8 cellular contexts compared by ENCODE assay signal in the genomic region with DNA sequence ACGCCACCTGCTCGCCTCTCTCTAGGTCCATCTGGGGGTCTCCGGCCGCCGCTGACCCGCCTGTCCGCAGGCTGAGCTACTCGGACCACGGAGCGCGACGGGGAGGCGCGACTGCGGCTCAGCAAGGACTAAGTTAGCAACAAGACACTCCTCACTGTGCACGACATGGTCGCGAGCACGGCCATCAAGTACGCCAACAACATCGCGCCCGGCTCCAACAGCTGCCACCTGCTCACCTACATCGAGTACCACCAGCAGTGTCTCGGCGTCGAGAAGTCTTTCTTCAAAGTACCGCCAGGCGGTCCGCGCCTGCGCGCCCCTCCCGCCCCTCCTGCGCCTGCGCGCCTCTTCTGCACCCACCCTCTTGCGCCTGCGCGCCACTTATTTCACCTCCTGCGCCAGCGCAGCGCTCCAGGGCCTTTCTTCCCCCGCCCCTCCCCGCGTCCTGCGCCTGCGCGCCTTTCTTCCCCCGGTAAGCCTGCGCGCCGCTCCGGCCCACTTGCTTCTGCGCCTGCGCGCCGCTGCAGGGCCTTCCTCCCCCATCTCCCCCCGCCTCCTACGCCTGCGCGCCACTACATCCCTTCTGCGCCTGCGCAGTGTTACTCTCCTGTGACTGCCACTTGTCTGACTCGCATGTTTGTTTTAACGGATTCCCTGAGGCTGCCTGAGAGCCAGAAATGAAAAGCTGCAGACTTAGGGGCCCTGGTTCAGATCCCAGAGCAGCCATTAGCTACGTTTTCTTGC.
DNase-seq lines count a peak whose midpoint lies in the region; ATAC-seq, FAIRE-seq and TF ChIP-seq lines count a peak whose summit lies in the region.

No MANE protein-coding gene starts in this region.

- peak overlapping the region; percentile 22 for H2AFZ ChIP-seq in HepG2 (ENCODE audit: low read length)

- intact Hi-C loops in CD14-positive monocyte (cut with micrococcal nuclease) (no loop called here), HepG2 (cut with micrococcal nuclease; ENCODE audit: unreplicated experiment) (no loop called here)

- peak overlapping the region; percentile 80 to 93 (median 88) for H3K27ac Mint-ChIP-seq in CD14-positive monocyte

- peaks cover 8 to 10% of the 10 kb centered on the region in 2 donors for H3K36me3 Mint-ChIP-seq in CD14-positive monocyte

- in situ Hi-C loops in HepG2 (cut with HindIII; ENCODE audit: extremely low pct_ligation_motif_present, low pct_unique_long_range_greater_than_20kb) = no loop called here

- no peaks in the 10 kb centered on the region for H3K27me3 ChIP-seq in HepG2 (ENCODE audit: control insufficient read depth in 1 of 2, insufficient read depth in 2 of 2, low read length in 2 of 2)

- FAIRE-seq in HepG2 (lab: Jason Lieb, UNC) = peak; percentile 80

- peak; percentile 29; the same call in 1 of the 2 replicates for TF ChIP-seq RAD21 in HepG2 (CRISPR knock-in tag; IDR thresholded peaks at IDR 0.05)

- peak overlapping the region; percentile 62 for H3K27ac ChIP-seq in HepG2 (ENCODE audit: extremely low read length, insufficient read depth, low read length)

- TF ChIP-seq EP300 in HepG2 (IDR thresholded peaks at IDR 0.05; ENCODE audit: low read depth in 2 of 2, low read length in 2 of 2) (no peak), HepG2 (CRISPR knock-in tag; IDR thresholded peaks at IDR 0.05; ENCODE audit: borderline replicate concordance) (peak; percentile 17; the same call in 1 of the 2 replicates)

- peak overlapping the region; percentile 89 for H3K4me2 ChIP-seq in HepG2 (ENCODE audit: low read depth, low read length)

- CTCF ChIA-PET in HepG2 (lab: Yijun Ruan, JAX; ENCODE audit: low intra/inter-chr PET ratio, low total read pairs) = no interaction called here

- no peaks in the 10 kb centered on the region for H4K20me1 ChIP-seq in HepG2 (ENCODE audit: insufficient read depth, low read length)

- H3K9me3 ChIP-seq in HepG2 (ENCODE audit: low read length) = no peaks in the 10 kb centered on the region

- H3K9ac ChIP-seq in HepG2 (ENCODE audit: insufficient read depth, low read depth, low read length) = peak overlapping the region; percentile 92

- H3K4me3 Mint-ChIP-seq in CD14-positive monocyte = peak overlapping the region; percentile 90 to 91

- DNase-seq in CD14-positive monocyte (ENCODE audit: low spot score) = peak; percentile 99
- DNase-seq in NCI-H748 (lab: John Stamatoyannopoulos, UW; ENCODE audit: unreplicated experiment) = peak; percentile 95
- DNase-seq in activated CD4-positive, alpha-beta T cell treated with anti-CD3 and anti-CD28 coated beads, Interleukin-2, amount 50 U/mL, for 4 hours = peak; percentile 99
- DNase-seq in dermis microvascular lymphatic vessel endothelial cell (ENCODE audit: low read depth in 2 of 2) = peak; percentile 96 to 98
- peak; percentile 99 for DNase-seq in HepG2 (ENCODE audit: low spot score)
- peak; percentile 98 to 99 for DNase-seq in stimulated activated CD4-positive, alpha-beta T cell treated with anti-CD3 and anti-CD28 coated beads, Interleukin-2, amount 100 ng/mL, for 48 hours

- ATAC-seq in GM19351 (IDR thresholded peaks at IDR 0.05; ENCODE audit: unreplicated experiment) (peak; percentile 80), HG03521 (IDR thresholded peaks at IDR 0.05; ENCODE audit: unreplicated experiment) (peak; percentile 79), HepG2 (peak; percentile 85)

- 3% methylated on average over 48 of the region's 67 CpGs for WGBS in HepG2 (ENCODE audit: low lambda C conversion rate)

- POLR2A ChIA-PET in HepG2 (lab: Yijun Ruan, JAX) = interaction anchor here (0.7 to 1.5 kb wide), 4 partner anchors 14 to 180 kb away, joined by 3 to 7 read pairs (median 4); a partner anchor contains a TSS

- H3K9me3 Mint-ChIP-seq in CD14-positive monocyte = peaks cover 0 to 20% (median 7%) of the 10 kb centered on the region in 7 donors

- TF ChIP-seq CTCF in CD14-positive monocyte (IDR thresholded peaks at IDR 0.05) (peak; percentile 37), HepG2 (CRISPR knock-in tag; IDR thresholded peaks at IDR 0.05) (peak; percentile 24; the same call in 1 of the 2 replicates)

- no TSS peak for BruUV-seq in HepG2 (replicated peaks; lab: Mats Ljungman, UMichigan)

- H3K36me3 ChIP-seq in HepG2 (replicated peaks in 1 of 2; ENCODE audit: control insufficient read depth in 1 of 2, insufficient read depth in 2 of 2, low read length in 2 of 2) = no peaks in the 10 kb centered on the region

- H3K4me3 ChIP-seq in HepG2 (replicated peaks in 1 of 3; ENCODE audit: insufficient read depth in 1 of 3, low read depth in 2 of 3, low read length in 3 of 3) = peak overlapping the region; percentile 82 to 98 (median 86)

- peaks cover 12% of the 10 kb centered on the region for H3K79me2 ChIP-seq in HepG2 (ENCODE audit: insufficient read depth, low read length)

- H3K4me1 Mint-ChIP-seq in CD14-positive monocyte = peaks cover 13% of the 10 kb centered on the region

- peaks cover 0 to 4% (median 0%) of the 10 kb centered on the region in 3 donors for H3K27me3 Mint-ChIP-seq in CD14-positive monocyte (ENCODE audit: low read depth in 3 of 3)

- TF ChIP-seq POLR2A in HepG2 (IDR thresholded peaks at IDR 0.05; ENCODE audit: insufficient read depth in 1 of 2, low read depth in 2 of 2, low read length in 2 of 2) = peak; percentile 65 to 92

- H3K4me1 ChIP-seq in HepG2 (ENCODE audit: insufficient read depth, low read length) = peaks cover 43% of the 10 kb centered on the region

TF ChIP-seq in HepG2, 621 proteins besides CTCF, POLR2A, EP300 and RAD21 (continues in another document):
- TF ChIP-seq U2AF1 (optimal IDR thresholded peaks at IDR 0.05; ENCODE audit: low read depth, low read length) = no peak
- TF ChIP-seq, protein P1, sequence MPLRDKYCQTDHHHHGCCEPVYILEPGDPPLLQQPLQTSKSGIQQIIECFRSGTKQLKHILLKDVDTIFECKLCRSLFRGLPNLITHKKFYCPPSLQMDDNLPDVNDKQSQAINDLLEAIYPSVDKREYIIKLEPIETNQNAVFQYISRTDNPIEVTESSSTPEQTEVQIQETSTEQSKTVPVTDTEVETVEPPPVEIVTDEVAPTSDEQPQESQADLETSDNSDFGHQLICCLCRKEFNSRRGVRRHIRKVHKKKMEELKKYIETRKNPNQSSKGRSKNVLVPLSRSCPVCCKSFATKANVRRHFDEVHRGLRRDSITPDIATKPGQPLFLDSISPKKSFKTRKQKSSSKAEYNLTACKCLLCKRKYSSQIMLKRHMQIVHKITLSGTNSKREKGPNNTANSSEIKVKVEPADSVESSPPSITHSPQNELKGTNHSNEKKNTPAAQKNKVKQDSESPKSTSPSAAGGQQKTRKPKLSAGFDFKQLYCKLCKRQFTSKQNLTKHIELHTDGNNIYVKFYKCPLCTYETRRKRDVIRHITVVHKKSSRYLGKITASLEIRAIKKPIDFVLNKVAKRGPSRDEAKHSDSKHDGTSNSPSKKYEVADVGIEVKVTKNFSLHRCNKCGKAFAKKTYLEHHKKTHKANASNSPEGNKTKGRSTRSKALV (CRISPR knock-in tag; IDR thresholded peaks at IDR 0.05) = no peak
- TF ChIP-seq PAX8 (CRISPR knock-in tag; IDR thresholded peaks at IDR 0.05; ENCODE audit: borderline replicate concordance) = no peak
- TF ChIP-seq NR3C1 (CRISPR knock-in tag; IDR thresholded peaks at IDR 0.05) = no peak
- TF ChIP-seq KAT7 (CRISPR knock-in tag; IDR thresholded peaks at IDR 0.05; ENCODE audit: borderline replicate concordance) = no peak
- peak; percentile 92; the same call in 1 of the 2 replicates for TF ChIP-seq ZNF510 (CRISPR knock-in tag; IDR thresholded peaks at IDR 0.05; ENCODE audit: low read depth)
- no peak for TF ChIP-seq ZNF607 (CRISPR knock-in tag; IDR thresholded peaks at IDR 0.05; ENCODE audit: borderline replicate concordance)
- no peak for TF ChIP-seq ZSCAN31 (CRISPR knock-in tag; IDR thresholded peaks at IDR 0.05; ENCODE audit: low read depth)
- TF ChIP-seq ZSCAN12 (CRISPR knock-in tag; IDR thresholded peaks at IDR 0.05) = no peak
- peak; percentile 53; the same call in 1 of the 2 replicates for TF ChIP-seq MEF2D (CRISPR knock-in tag; IDR thresholded peaks at IDR 0.05)
- TF ChIP-seq, protein P2, sequence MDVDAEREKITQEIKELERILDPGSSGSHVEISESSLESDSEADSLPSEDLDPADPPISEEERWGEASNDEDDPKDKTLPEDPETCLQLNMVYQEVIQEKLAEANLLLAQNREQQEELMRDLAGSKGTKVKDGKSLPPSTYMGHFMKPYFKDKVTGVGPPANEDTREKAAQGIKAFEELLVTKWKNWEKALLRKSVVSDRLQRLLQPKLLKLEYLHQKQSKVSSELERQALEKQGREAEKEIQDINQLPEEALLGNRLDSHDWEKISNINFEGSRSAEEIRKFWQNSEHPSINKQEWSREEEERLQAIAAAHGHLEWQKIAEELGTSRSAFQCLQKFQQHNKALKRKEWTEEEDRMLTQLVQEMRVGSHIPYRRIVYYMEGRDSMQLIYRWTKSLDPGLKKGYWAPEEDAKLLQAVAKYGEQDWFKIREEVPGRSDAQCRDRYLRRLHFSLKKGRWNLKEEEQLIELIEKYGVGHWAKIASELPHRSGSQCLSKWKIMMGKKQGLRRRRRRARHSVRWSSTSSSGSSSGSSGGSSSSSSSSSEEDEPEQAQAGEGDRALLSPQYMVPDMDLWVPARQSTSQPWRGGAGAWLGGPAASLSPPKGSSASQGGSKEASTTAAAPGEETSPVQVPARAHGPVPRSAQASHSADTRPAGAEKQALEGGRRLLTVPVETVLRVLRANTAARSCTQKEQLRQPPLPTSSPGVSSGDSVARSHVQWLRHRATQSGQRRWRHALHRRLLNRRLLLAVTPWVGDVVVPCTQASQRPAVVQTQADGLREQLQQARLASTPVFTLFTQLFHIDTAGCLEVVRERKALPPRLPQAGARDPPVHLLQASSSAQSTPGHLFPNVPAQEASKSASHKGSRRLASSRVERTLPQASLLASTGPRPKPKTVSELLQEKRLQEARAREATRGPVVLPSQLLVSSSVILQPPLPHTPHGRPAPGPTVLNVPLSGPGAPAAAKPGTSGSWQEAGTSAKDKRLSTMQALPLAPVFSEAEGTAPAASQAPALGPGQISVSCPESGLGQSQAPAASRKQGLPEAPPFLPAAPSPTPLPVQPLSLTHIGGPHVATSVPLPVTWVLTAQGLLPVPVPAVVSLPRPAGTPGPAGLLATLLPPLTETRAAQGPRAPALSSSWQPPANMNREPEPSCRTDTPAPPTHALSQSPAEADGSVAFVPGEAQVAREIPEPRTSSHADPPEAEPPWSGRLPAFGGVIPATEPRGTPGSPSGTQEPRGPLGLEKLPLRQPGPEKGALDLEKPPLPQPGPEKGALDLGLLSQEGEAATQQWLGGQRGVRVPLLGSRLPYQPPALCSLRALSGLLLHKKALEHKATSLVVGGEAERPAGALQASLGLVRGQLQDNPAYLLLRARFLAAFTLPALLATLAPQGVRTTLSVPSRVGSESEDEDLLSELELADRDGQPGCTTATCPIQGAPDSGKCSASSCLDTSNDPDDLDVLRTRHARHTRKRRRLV (CRISPR knock-in tag; IDR thresholded peaks at IDR 0.05) = no peak

Comparison
In these comparisons a context has a peak if more than half of its experiments do, and no peak if none do; other contexts are left out.
1. Peak in every context shown above with its lines: DNase-seq, ATAC-seq, H3K4me3 ChIP-seq and H3K27ac ChIP-seq.